ENCODE assay signal across 22 cellular contexts in genomic region chr19:10279737-10280442, GRCh38. TPM values are rescaled to one million over a fixed set of nuclear protein-coding genes. Genes with fewer than 3 reads are reported as not detected.
DNase-seq lines count a peak whose midpoint lies in the region; ATAC-seq, FAIRE-seq and TF ChIP-seq lines count a peak whose summit lies in the region.
"Had no signal": no experiment of that assay in that cellular context is flagged by ENCODE, and none has a peak within 500 bp of the region (broad histone marks: within the 10 kb centered on the region; RNA-seq: fewer than 3 reads in every experiment).

No MANE protein-coding gene starts in this region.

- H3K36me3 ChIP-seq in smooth muscle cell (ENCODE audit: low read depth) = no peaks in the 10 kb centered on the region

- WGBS in smooth muscle cell (ENCODE audit: low lambda C conversion rate) = 96% methylated on average over 5 of the region's 5 CpGs

- no peaks in the 10 kb centered on the region for H4K20me1 ChIP-seq in smooth muscle cell (ENCODE audit: low read depth)

- no peak overlapping the region for H3K4me2 ChIP-seq in smooth muscle cell

- no peaks in the 10 kb centered on the region for H3K79me2 ChIP-seq in smooth muscle cell (ENCODE audit: low read depth)
- H3K79me2 ChIP-seq: parathyroid adenoma had no signal

- H3K36me3 Mint-ChIP-seq in T-helper 2 cell treated with Interferon-gamma antibody and Interleukin-4, amounts not matched to agents 5 μg/mL and 100 μg/mL, for 36 hours (ENCODE audit: low read depth) = peaks cover 34% of the 10 kb centered on the region
- peaks cover 63% of the 10 kb centered on the region for H3K36me3 Mint-ChIP-seq in activated B cell treated with CpG ODN at 0.5 μM for 24 hours (ENCODE audit: low read depth)
- H3K36me3 Mint-ChIP-seq in natural killer cell treated with Interleukin-12 subunit alpha and Interleukin-12 subunit beta and Interleukin-15 and Interleukin-18, amount 100 ng/mL, for 72 hours = peaks cover 21% of the 10 kb centered on the region

- no peak for TF ChIP-seq POLR2A in GM12891 (IDR thresholded peaks at IDR 0.05; ENCODE audit: low read depth, low read length)

- no peak overlapping the region for H2AFZ ChIP-seq in smooth muscle cell (ENCODE audit: low read depth)
- H2AFZ ChIP-seq: parathyroid adenoma had no signal

- peak overlapping the region; percentile 43 for H3K27ac Mint-ChIP-seq in T-helper 2 cell treated with Interferon-gamma antibody and Interleukin-4, amounts not matched to agents 5 μg/mL and 100 μg/mL, for 36 hours
- H3K27ac Mint-ChIP-seq in activated B cell treated with CpG ODN at 0.5 μM for 24 hours = peak overlapping the region; percentile 59
- H3K27ac Mint-ChIP-seq in natural killer cell treated with Interleukin-12 subunit alpha and Interleukin-12 subunit beta and Interleukin-15 and Interleukin-18, amount 100 ng/mL, for 72 hours = peak overlapping the region; percentile 77 to 82

- peak; percentile 9 for FAIRE-seq in GM12891 (lab: Jason Lieb, UNC)
- FAIRE-seq: GM19239, H54 had no signal

- H3K4me1 ChIP-seq in smooth muscle cell (ENCODE audit: low read depth) = no peaks in the 10 kb centered on the region
- H3K4me1 ChIP-seq: adrenal gland, parathyroid adenoma had no signal

- no peak overlapping the region for H3K9ac ChIP-seq in smooth muscle cell (ENCODE audit: low read depth)
- H3K9ac ChIP-seq: parathyroid adenoma had no signal

- no peak overlapping the region for H3K27ac ChIP-seq in smooth muscle cell (ENCODE audit: low read depth)
- H3K27ac ChIP-seq: adrenal gland, esophagus muscularis mucosa, parathyroid adenoma, thyroid gland had no signal

- DNase-seq in T-helper 2 cell treated with Interferon-gamma antibody and Interleukin-4, amounts not matched to agents 5 μg/mL and 100 μg/mL, for 36 hours (ENCODE audit: low spot score) = no peak
- no peak for DNase-seq in T-helper 2 cell
- no peak for DNase-seq in GM12891 (ENCODE audit: insufficient read length, low spot score)
- DNase-seq in activated B cell treated with CpG ODN at 0.5 μM for 24 hours = no peak
- DNase-seq in natural killer cell treated with Interleukin-12 subunit alpha and Interleukin-12 subunit beta and Interleukin-15 and Interleukin-18, amount 100 ng/mL, for 72 hours (ENCODE audit: low spot score) = no peak
- no peak for DNase-seq in smooth muscle cell (lab: John Stamatoyannopoulos, UW; ENCODE audit: unreplicated experiment)
- no peak for DNase-seq in mesenteric fat pad (ENCODE audit: low spot score)
- DNase-seq: 8988T; activated CD4-positive, CD25-positive, alpha-beta regulatory T cell; adrenal gland; DMS53; glutamatergic neuron; Kasumi-1; NCI-H1436 treated with DMSO at 0.1 percent for 48 hours; NCI-H82; thyroid gland had no signal

- H3K4me3 Mint-ChIP-seq in T-helper 2 cell treated with Interferon-gamma antibody and Interleukin-4, amounts not matched to agents 5 μg/mL and 100 μg/mL, for 36 hours = no peak overlapping the region
- H3K4me3 Mint-ChIP-seq in activated B cell treated with CpG ODN at 0.5 μM for 24 hours = no peak overlapping the region
- H3K4me3 Mint-ChIP-seq in natural killer cell treated with Interleukin-12 subunit alpha and Interleukin-12 subunit beta and Interleukin-15 and Interleukin-18, amount 100 ng/mL, for 72 hours = peak overlapping the region; percentile 58

- CTCF ChIA-PET in activated B cell treated with CpG ODN at 0.5 μM for 24 hours (lab: Charles Lee) = interaction anchor here (0.7 to 1.3 kb wide), 5 partner anchors 9 to 111 kb away, joined by 3 to 9 read pairs (median 3); partner anchors contain the start of genes ICAM1 and ICAM5

- no peaks in the 10 kb centered on the region for H3K27me3 ChIP-seq in smooth muscle cell (ENCODE audit: low read depth)
- H3K27me3 ChIP-seq: adrenal gland, Peyer's patch, thyroid gland had no signal

- TF ChIP-seq CTCF in activated B cell treated with CpG ODN at 0.5 μM for 24 hours (IDR thresholded peaks at IDR 0.05) = no peak
- TF ChIP-seq CTCF in smooth muscle cell (IDR thresholded peaks at IDR 0.05; ENCODE audit: borderline replicate concordance, insufficient read depth, poor library complexity, severe bottlenecking) = no peak

- no peaks in the 10 kb centered on the region for H3K9me3 Mint-ChIP-seq in T-helper 2 cell treated with Interferon-gamma antibody and Interleukin-4, amounts not matched to agents 5 μg/mL and 100 μg/mL, for 36 hours
- H3K9me3 Mint-ChIP-seq in activated B cell treated with CpG ODN at 0.5 μM for 24 hours = no peaks in the 10 kb centered on the region
- no peaks in the 10 kb centered on the region for H3K9me3 Mint-ChIP-seq in natural killer cell treated with Interleukin-12 subunit alpha and Interleukin-12 subunit beta and Interleukin-15 and Interleukin-18, amount 100 ng/mL, for 72 hours

- no peaks in the 10 kb centered on the region for H3K27me3 Mint-ChIP-seq in T-helper 2 cell treated with Interferon-gamma antibody and Interleukin-4, amounts not matched to agents 5 μg/mL and 100 μg/mL, for 36 hours (ENCODE audit: low read depth)
- H3K27me3 Mint-ChIP-seq in activated B cell treated with CpG ODN at 0.5 μM for 24 hours = no peaks in the 10 kb centered on the region
- H3K27me3 Mint-ChIP-seq in natural killer cell treated with Interleukin-12 subunit alpha and Interleukin-12 subunit beta and Interleukin-15 and Interleukin-18, amount 100 ng/mL, for 72 hours = no peaks in the 10 kb centered on the region

- H3K4me1 Mint-ChIP-seq in T-helper 2 cell treated with Interferon-gamma antibody and Interleukin-4, amounts not matched to agents 5 μg/mL and 100 μg/mL, for 36 hours (ENCODE audit: low read depth) = peaks cover 11% of the 10 kb centered on the region
- peaks cover 30% of the 10 kb centered on the region for H3K4me1 Mint-ChIP-seq in activated B cell treated with CpG ODN at 0.5 μM for 24 hours
- peaks cover 24 to 43% of the 10 kb centered on the region in 2 donors for H3K4me1 Mint-ChIP-seq in natural killer cell treated with Interleukin-12 subunit alpha and Interleukin-12 subunit beta and Interleukin-15 and Interleukin-18, amount 100 ng/mL, for 72 hours (ENCODE audit: low read depth in 2 of 2)

- intact Hi-C loops in activated B cell treated with CpG ODN at 0.5 μM for 24 hours (cut with micrococcal nuclease) = no loop called here

- POLR2A ChIA-PET in activated B cell treated with CpG ODN at 0.5 μM for 24 hours (lab: Charles Lee) = interaction anchor here (0.6 to 1.4 kb wide), 6 partner anchors 9 to 177 kb away, joined by 3 to 13 read pairs (median 4); partner anchors contain the start of genes ICAM1 and ICAM5

- no peaks in the 10 kb centered on the region for H3K9me3 ChIP-seq in smooth muscle cell (replicated peaks; ENCODE audit: low read depth)
- H3K9me3 ChIP-seq: adrenal gland, esophagus muscularis mucosa, Peyer's patch, thyroid gland had no signal

- H3F3A ChIP-seq in smooth muscle cell (ENCODE audit: low read depth) = no peaks in the 10 kb centered on the region

- no peak for ATAC-seq in activated B cell treated with CpG ODN at 0.5 μM for 24 hours (ENCODE audit: low read depth)
- peak in 1 of 2 donors; percentile 55 for ATAC-seq in natural killer cell treated with Interleukin-12 subunit alpha and Interleukin-12 subunit beta and Interleukin-15 and Interleukin-18, amount 100 ng/mL, for 72 hours
- ATAC-seq in HG03039 (IDR thresholded peaks at IDR 0.05; ENCODE audit: unreplicated experiment) = no peak

- no peak overlapping the region for H3K4me3 ChIP-seq in smooth muscle cell
- H3K4me3 ChIP-seq: adrenal gland, esophagus muscularis mucosa, Peyer's patch, thyroid gland had no signal

TF ChIP-seq in GM12891, 5 proteins besides CTCF, POLR2A, EP300 and RAD21:
- TF ChIP-seq PAX5 (IDR thresholded peaks at IDR 0.05; ENCODE audit: insufficient read depth, low read length, severe bottlenecking) (no peak), TAF1 (IDR thresholded peaks at IDR 0.05; ENCODE audit: low read depth, low read length) (no peak), POLR2AphosphoS5 (IDR thresholded peaks at IDR 0.05; ENCODE audit: low read depth, low read length) (no peak), POU2F2 (IDR thresholded peaks at IDR 0.05; ENCODE audit: low read depth, low read length) (no peak), SPI1 (IDR thresholded peaks at IDR 0.05; ENCODE audit: low read depth, low read length) (no peak)

RNA-seq across cellular contexts. Expression of gene ICAM4, which starts 6.9 kb away (rescaled TPM):
- polyA plus RNA-seq in GM12891 (2012; ENCODE audit: low read depth, missing spikeins) = 0.77 TPM
- total RNA-seq in activated B cell treated with CpG ODN at 0.5 μM for 24 hours (0.71 and 0.95 TPM in 2 replicates), smooth muscle cell (0.90 and 1.9 TPM in 2 replicates), mesenteric fat pad (2.3 TPM)
- total RNA-seq in natural killer cell treated with Interleukin-12 subunit alpha and Interleukin-12 subunit beta and Interleukin-15 and Interleukin-18, amount 100 ng/mL, for 72 hours = 1 to 10 TPM; 1.4 to 2.1 TPM
- polyA plus RNA-seq in smooth muscle cell = 2.2 and 3.4 TPM in 2 replicates
- total RNA-seq: Peyer's patch had no signal

RNA-seq across cellular contexts. Expression of gene ICAM1, which starts 9.0 kb away (rescaled TPM):
- 55.2 TPM for polyA plus RNA-seq in GM12891 (2012; ENCODE audit: low read depth, missing spikeins)
- 32.6 and 37.4 TPM in 2 replicates for total RNA-seq in activated B cell treated with CpG ODN at 0.5 μM for 24 hours
- total RNA-seq in natural killer cell treated with Interleukin-12 subunit alpha and Interleukin-12 subunit beta and Interleukin-15 and Interleukin-18, amount 100 ng/mL, for 72 hours = 100 to 1,000 TPM; 106 to 264 TPM
- total RNA-seq in smooth muscle cell = 4.6 and 10.4 TPM in 2 replicates
- polyA plus RNA-seq in smooth muscle cell = 9.2 and 9.7 TPM in 2 replicates
- 77.1 TPM for total RNA-seq in mesenteric fat pad

RNA-seq across cellular contexts. Expression of gene ICAM5, which starts 9.9 kb away (rescaled TPM):
- 2.1 TPM for polyA plus RNA-seq in GM12891 (2012; ENCODE audit: low read depth, missing spikeins)
- total RNA-seq in activated B cell treated with CpG ODN at 0.5 μM for 24 hours (0.76 and 1.2 TPM in 2 replicates), smooth muscle cell (1.9 and 4.0 TPM in 2 replicates), mesenteric fat pad (1.2 TPM)
- under 1 TPM; 0.78 to 0.83 TPM for total RNA-seq in natural killer cell treated with Interleukin-12 subunit alpha and Interleukin-12 subunit beta and Interleukin-15 and Interleukin-18, amount 100 ng/mL, for 72 hours
- polyA plus RNA-seq in smooth muscle cell = 4.4 and 6.4 TPM in 2 replicates

RNA-seq across cellular contexts. Expression of gene MRPL4, which starts 27.9 kb away (rescaled TPM):
- 102 TPM for polyA plus RNA-seq in GM12891 (2012; ENCODE audit: low read depth, missing spikeins)
- 66.9 and 68.3 TPM in 2 replicates for total RNA-seq in activated B cell treated with CpG ODN at 0.5 μM for 24 hours
- total RNA-seq in natural killer cell treated with Interleukin-12 subunit alpha and Interleukin-12 subunit beta and Interleukin-15 and Interleukin-18, amount 100 ng/mL, for 72 hours = 100 to 1,000 TPM in 1 of 2 donors, 10 to 100 TPM in 1; 79.1 to 140 TPM
- 36.4 and 47.8 TPM in 2 replicates for total RNA-seq in smooth muscle cell
- polyA plus RNA-seq in smooth muscle cell = 63.5 and 72.1 TPM in 2 replicates
- 54.5 TPM for total RNA-seq in mesenteric fat pad

RNA-seq across cellular contexts. Expression of gene ZGLP1, which starts 29.7 kb away (rescaled TPM):
- polyA plus RNA-seq in GM12891 (2012; ENCODE audit: low read depth, missing spikeins) = 1.3 TPM
- total RNA-seq in activated B cell treated with CpG ODN at 0.5 μM for 24 hours (4.5 and 5.1 TPM in 2 replicates), smooth muscle cell (2.9 TPM in 1 of 2 replicates, not detected in the other), mesenteric fat pad (0.55 TPM)
- 1 to 10 TPM; 2.5 to 7.3 TPM for total RNA-seq in natural killer cell treated with Interleukin-12 subunit alpha and Interleukin-12 subunit beta and Interleukin-15 and Interleukin-18, amount 100 ng/mL, for 72 hours
- 4.8 and 6.1 TPM in 2 replicates for polyA plus RNA-seq in smooth muscle cell
